Comparison of ENCODE assay signal across 8 cellular contexts in the genomic region with DNA sequence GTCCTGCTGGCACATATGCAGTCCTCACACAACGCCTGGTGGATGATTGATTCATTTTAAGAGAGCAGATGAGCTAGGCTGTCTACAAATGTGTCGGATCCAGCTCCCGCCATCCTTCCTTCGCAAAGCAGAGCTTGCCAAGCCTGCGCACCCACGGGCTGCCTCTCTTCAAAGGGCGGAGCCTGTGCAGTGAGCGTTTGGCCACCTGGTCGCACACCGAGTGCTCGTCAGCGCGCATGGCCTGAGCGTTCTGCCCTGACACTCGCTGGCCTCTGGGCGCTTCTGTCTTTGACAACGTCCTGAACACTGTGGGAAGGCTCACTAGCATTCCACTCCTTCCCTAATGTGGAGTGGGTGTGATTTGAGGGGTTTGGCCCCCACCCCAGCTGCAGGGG. TPM values are rescaled to one million over a fixed set of nuclear protein-coding genes. Genes with fewer than 3 reads are reported as not detected.
A peak's percentile ranks its signal among the peaks of the same experiment; 100 is the strongest.
DNase-seq lines count a peak whose midpoint lies in the region; ATAC-seq and TF ChIP-seq lines count a peak whose summit lies in the region.

No MANE protein-coding gene starts in this region.

- H3K9me3 ChIP-seq in SK-N-SH (no peaks in the 10 kb centered on the region), gastrocnemius medialis (no peaks in the 10 kb centered on the region)

- H3K4me2 ChIP-seq in SK-N-SH = peak overlapping the region; percentile 87

- H3F3A ChIP-seq in SK-N-SH (replicated peaks; ENCODE audit: insufficient read depth) = peaks cover 3% of the 10 kb centered on the region

- no peaks in the 10 kb centered on the region for H4K20me1 ChIP-seq in SK-N-SH (ENCODE audit: insufficient read depth)

- peak overlapping the region; percentile 53 to 65 for H3K4me3 ChIP-seq in SK-N-SH (ENCODE audit: low read depth in 2 of 2, low read length in 1 of 2)
- peak overlapping the region; percentile 51 to 64 (median 60) for H3K4me3 ChIP-seq in gastrocnemius medialis

- H3K36me3 Mint-ChIP-seq in activated CD8-positive, alpha-beta T cell treated with anti-CD3 and anti-CD28 coated beads for 36 hours (ENCODE audit: low read depth) = no peaks in the 10 kb centered on the region
- H3K36me3 Mint-ChIP-seq in glutamatergic neuron (ENCODE audit: unreplicated experiment) = no peaks in the 10 kb centered on the region

- H3K9me3 Mint-ChIP-seq in activated CD8-positive, alpha-beta T cell treated with anti-CD3 and anti-CD28 coated beads for 36 hours = no peaks in the 10 kb centered on the region
- peaks cover 14% of the 10 kb centered on the region for H3K9me3 Mint-ChIP-seq in glutamatergic neuron (ENCODE audit: unreplicated experiment)

- H3K9me2 ChIP-seq in SK-N-SH = no peaks in the 10 kb centered on the region

- H3K27ac ChIP-seq in SK-N-SH (ENCODE audit: low read depth in 2 of 2, low read length in 1 of 2) (no peak overlapping the region), gastrocnemius medialis (peak overlapping the region; percentile 36 to 65 (median 56))

- POLR2A ChIA-PET in SK-N-SH (lab: Yijun Ruan, JAX) = no interaction called here
- POLR2A ChIA-PET in activated CD8-positive, alpha-beta T cell treated with anti-CD3 and anti-CD28 coated beads for 36 hours (lab: Charles Lee) = interaction anchor here (0.8 kb wide), 1 partner anchor 9 kb away, joined by 3 read pairs; no protein-coding TSS in a partner anchor

- WGBS in SK-N-SH (ENCODE audit: low lambda C conversion rate) = 56% methylated on average over 17 of the region's 17 CpGs

- no peak overlapping the region for H3K27ac Mint-ChIP-seq in activated CD8-positive, alpha-beta T cell treated with anti-CD3 and anti-CD28 coated beads for 36 hours
- H3K27ac Mint-ChIP-seq in glutamatergic neuron (ENCODE audit: unreplicated experiment) = peak overlapping the region; percentile 98

- no peak overlapping the region; the same call in 1 of the 2 replicates for H2AFZ ChIP-seq in SK-N-SH (ENCODE audit: low read depth)

- H3K36me3 ChIP-seq in SK-N-SH (replicated peaks in 1 of 2; ENCODE audit: control insufficient read depth in 1 of 2, insufficient read depth in 2 of 2, low read length in 1 of 2) (no peaks in the 10 kb centered on the region), gastrocnemius medialis (no peaks in the 10 kb centered on the region)

- H3K27me3 ChIP-seq in SK-N-SH (ENCODE audit: insufficient read depth) (peaks cover 17% of the 10 kb centered on the region; the same call in 1 of the 2 replicates), gastrocnemius medialis (peaks cover 0 to 6% (median 0%) of the 10 kb centered on the region in 3 donors)

- H3K4me3 Mint-ChIP-seq in activated CD8-positive, alpha-beta T cell treated with anti-CD3 and anti-CD28 coated beads for 36 hours = peak overlapping the region; percentile 80
- H3K4me3 Mint-ChIP-seq in glutamatergic neuron (ENCODE audit: unreplicated experiment) = peak overlapping the region; percentile 94

- TF ChIP-seq POLR2A in gastrocnemius medialis (IDR thresholded peaks at IDR 0.05) = no peak

- no peak for TF ChIP-seq RAD21 in SK-N-SH (IDR thresholded peaks at IDR 0.05; ENCODE audit: low read length)

- H3K79me2 ChIP-seq in SK-N-SH (ENCODE audit: insufficient read depth) = no peaks in the 10 kb centered on the region

- no peaks in the 10 kb centered on the region for H3K4me1 Mint-ChIP-seq in activated CD8-positive, alpha-beta T cell treated with anti-CD3 and anti-CD28 coated beads for 36 hours (ENCODE audit: low read depth)
- H3K4me1 Mint-ChIP-seq in glutamatergic neuron (ENCODE audit: low read depth, unreplicated experiment) = peaks cover 16% of the 10 kb centered on the region

- TF ChIP-seq CTCF in SK-N-SH (IDR thresholded peaks at IDR 0.05) = no peak
- TF ChIP-seq CTCF in activated CD8-positive, alpha-beta T cell treated with anti-CD3 and anti-CD28 coated beads for 36 hours (IDR thresholded peaks at IDR 0.05) = no peak
- no peak for TF ChIP-seq CTCF in glutamatergic neuron (IDR thresholded peaks at IDR 0.05; ENCODE audit: partially characterized antibody, unreplicated experiment)
- no peak for TF ChIP-seq CTCF in gastrocnemius medialis (IDR thresholded peaks at IDR 0.05 in 4 of 5, conservative IDR thresholded peaks at IDR 0.05 in 1 of 5)

- ATAC-seq in SK-N-SH treated with all-trans-retinoic acid at 6 μM for 48 hours = no peak
- peak; percentile 53 for ATAC-seq in activated CD8-positive, alpha-beta T cell treated with anti-CD3 and anti-CD28 coated beads for 36 hours
- ATAC-seq in gastrocnemius medialis = no peak

- intact Hi-C loops in activated CD8-positive, alpha-beta T cell treated with anti-CD3 and anti-CD28 coated beads for 36 hours (cut with micrococcal nuclease) = loop anchor here (5.0 kb wide), 1 partner anchor 1192 kb away; no protein-coding TSS in a partner anchor
- intact Hi-C loops in gastrocnemius medialis (cut with DNase I; ENCODE audit: low total_unique reads) = loop anchor here (2.0 to 10.0 kb wide), 2 partner anchors 549 to 1193 kb away; no protein-coding TSS in a partner anchor

- CTCF ChIA-PET in SK-N-SH (lab: Yijun Ruan, JAX) = interaction anchor here (0.6 to 3.4 kb wide), 14 partner anchors 9 to 1197 kb away, joined by 3 to 32 read pairs (median 4); no protein-coding TSS in a partner anchor
- CTCF ChIA-PET in activated CD8-positive, alpha-beta T cell treated with anti-CD3 and anti-CD28 coated beads for 36 hours (lab: Charles Lee) = interaction anchor here (0.7 to 3.3 kb wide), 9 partner anchors 7 to 1175 kb away, joined by 3 to 13 read pairs (median 4); no protein-coding TSS in a partner anchor

- in situ Hi-C loops in gastrocnemius medialis (cut with MboI; ENCODE audit: low sequenced_read_pairs in 4 of 4) = loop anchor here (5.0 to 25.0 kb wide), 5 partner anchors 477 to 1192 kb away; a partner anchor contains a TSS

- DNase-seq in SK-N-SH (no peak), glutamatergic neuron (peak; percentile 58), gastrocnemius medialis (no peak), COLO829 (ENCODE audit: low spot score) (no peak), RPMI8226 (no peak), D341Med (ENCODE audit: low spot score) (no peak)
- DNase-seq in activated CD8-positive, alpha-beta T cell treated with anti-CD3 and anti-CD28 coated beads for 36 hours = peak; percentile 38

- H3K4me1 ChIP-seq in SK-N-SH (ENCODE audit: control insufficient read depth in 1 of 2, insufficient read depth in 2 of 2, low read depth in 1 of 2, low read length in 1 of 2) (peaks cover 12 to 19% of the 10 kb centered on the region in 2 experiments; a peak in 3 of 4 replicates), gastrocnemius medialis (peaks cover 0 to 9% of the 10 kb centered on the region in 2 donors)

- H3K27me3 Mint-ChIP-seq in activated CD8-positive, alpha-beta T cell treated with anti-CD3 and anti-CD28 coated beads for 36 hours = peaks cover 36% of the 10 kb centered on the region
- peaks cover 10% of the 10 kb centered on the region for H3K27me3 Mint-ChIP-seq in glutamatergic neuron (ENCODE audit: unreplicated experiment)

- no peak overlapping the region for H3K9ac ChIP-seq in SK-N-SH

- no peak for TF ChIP-seq EP300 in SK-N-SH (IDR thresholded peaks at IDR 0.05; ENCODE audit: borderline replicate concordance in 1 of 2, low read depth in 1 of 2, low read length in 1 of 2)

TF ChIP-seq in SK-N-SH, 30 proteins besides CTCF, POLR2A, EP300 and RAD21:
- TF ChIP-seq JUND (IDR thresholded peaks at IDR 0.05) (no peak), RFX5 (IDR thresholded peaks at IDR 0.05; ENCODE audit: low read length) (no peak), RCOR1 (IDR thresholded peaks at IDR 0.05; ENCODE audit: low read length) (no peak), ELF1 (IDR thresholded peaks at IDR 0.05) (no peak), POLR2AphosphoS5 (IDR thresholded peaks at IDR 0.05; ENCODE audit: low read depth, low read length) (no peak)
TF ChIP-seq in SK-N-SH: peak in this region for 0.

TF ChIP-seq in SK-N-SH treated with all-trans-retinoic acid at 6 μM for 48 hours, 23 proteins besides CTCF, POLR2A, EP300 and RAD21:
- no peak for TF ChIP-seq ARNTL (CRISPR knock-in tag; IDR thresholded peaks at IDR 0.05; ENCODE audit: borderline replicate concordance, low read depth)
- no peak for TF ChIP-seq SNAI2 (CRISPR knock-in tag; IDR thresholded peaks at IDR 0.05)
- TF ChIP-seq, protein P1, sequence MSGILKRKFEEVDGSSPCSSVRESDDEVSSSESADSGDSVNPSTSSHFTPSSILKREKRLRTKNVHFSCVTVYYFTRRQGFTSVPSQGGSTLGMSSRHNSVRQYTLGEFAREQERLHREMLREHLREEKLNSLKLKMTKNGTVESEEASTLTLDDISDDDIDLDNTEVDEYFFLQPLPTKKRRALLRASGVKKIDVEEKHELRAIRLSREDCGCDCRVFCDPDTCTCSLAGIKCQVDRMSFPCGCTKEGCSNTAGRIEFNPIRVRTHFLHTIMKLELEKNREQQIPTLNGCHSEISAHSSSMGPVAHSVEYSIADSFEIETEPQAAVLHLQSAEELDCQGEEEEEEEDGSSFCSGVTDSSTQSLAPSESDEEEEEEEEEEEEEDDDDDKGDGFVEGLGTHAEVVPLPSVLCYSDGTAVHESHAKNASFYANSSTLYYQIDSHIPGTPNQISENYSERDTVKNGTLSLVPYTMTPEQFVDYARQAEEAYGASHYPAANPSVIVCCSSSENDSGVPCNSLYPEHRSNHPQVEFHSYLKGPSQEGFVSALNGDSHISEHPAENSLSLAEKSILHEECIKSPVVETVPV (CRISPR knock-in tag; IDR thresholded peaks at IDR 0.05) = no peak
- no peak for TF ChIP-seq ZFP30 (CRISPR knock-in tag; IDR thresholded peaks at IDR 0.05)
- TF ChIP-seq BACH2 (CRISPR knock-in tag; IDR thresholded peaks at IDR 0.05; ENCODE audit: borderline replicate concordance) = no peak

RNA-seq across cellular contexts. Expression of a gene that starts 47.1 kb away (rescaled TPM):
- not detected in 2 replicates for polyA plus RNA-seq in SK-N-SH (2012; rRNA removed)
- polyA plus RNA-seq in SK-N-SH (2012; cell fraction: cytosol; rRNA removed) = not detected in 2 replicates
- polyA plus RNA-seq in SK-N-SH (2012; cell fraction: nucleus; rRNA removed) = not detected in 2 replicates
- not detected for total RNA-seq in activated CD8-positive, alpha-beta T cell treated with anti-CD3 and anti-CD28 coated beads for 36 hours
- not detected for total RNA-seq in glutamatergic neuron (ENCODE audit: unreplicated experiment)
- total RNA-seq in gastrocnemius medialis = not detected

Comparison
In these comparisons a context has a peak if more than half of its experiments do, and no peak if none do; other contexts are left out.
1. DNase-seq: peak in activated CD8-positive, alpha-beta T cell treated with anti-CD3 and anti-CD28 coated beads for 36 hours (single experiment) and glutamatergic neuron (single experiment); none in SK-N-SH (single experiment), gastrocnemius medialis (0 of 2), COLO829 (single experiment), RPMI8226 (single experiment) and D341Med (single experiment).
2. H3K27ac ChIP-seq: peak in gastrocnemius medialis (4 of 4); none in SK-N-SH (0 of 2).